9 cellular contexts compared by ENCODE assay signal in the genomic region with DNA sequence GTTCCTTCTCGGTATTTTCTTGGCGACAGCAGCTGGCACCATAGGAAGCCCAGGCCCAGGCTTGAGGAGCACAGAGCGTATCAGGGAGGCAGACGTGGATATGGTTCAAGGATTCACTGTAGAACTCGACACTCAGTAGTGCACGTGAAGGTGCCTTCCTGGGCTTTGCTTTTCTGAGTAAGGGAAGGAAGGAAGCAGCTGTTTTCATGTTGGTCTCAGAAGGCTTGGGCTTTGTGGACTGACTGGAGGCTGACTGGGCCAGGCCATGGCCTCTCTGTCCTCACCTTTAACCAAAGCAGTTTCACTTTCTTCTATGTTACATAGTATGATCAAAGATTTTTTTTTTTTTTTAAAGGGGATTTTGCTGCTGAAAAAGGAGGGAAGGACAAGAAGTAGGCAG. TPM values are rescaled to one million over a fixed set of nuclear protein-coding genes. Genes with fewer than 3 reads are reported as not detected.
DNase-seq lines count a peak whose midpoint lies in the region; ATAC-seq lines count a peak whose summit lies in the region.
"Had no signal": no experiment of that assay in that cellular context is flagged by ENCODE, and none has a peak within 500 bp of the region (broad histone marks: within the 10 kb centered on the region; RNA-seq: fewer than 3 reads in every experiment).

No MANE protein-coding gene starts in this region.

- peaks cover 6 to 25% of the 10 kb centered on the region in 2 donors for H3K36me3 Mint-ChIP-seq in activated T-cell treated with anti-CD3 and anti-CD28 coated beads, Interleukin-2, amount 50 U/mL, for 72 hours (ENCODE audit: insufficient read depth in 2 of 2)
- peaks cover 54% of the 10 kb centered on the region for H3K36me3 Mint-ChIP-seq in activated naive CD8-positive, alpha-beta T cell treated with anti-CD3 and anti-CD28 coated beads, Interleukin-2, amount 50 U/mL, for 24 hours (ENCODE audit: low read depth)
- peaks cover 89% of the 10 kb centered on the region for H3K36me3 Mint-ChIP-seq in stimulated activated effector memory CD8-positive, alpha-beta T cell treated with anti-CD3 and anti-CD28 coated beads, Interleukin-12 subunit alpha, Interleukin-12 subunit beta, amount 100 ng/mL, for 72 hours

- no peaks in the 10 kb centered on the region for H3K9me3 Mint-ChIP-seq in activated T-cell treated with anti-CD3 and anti-CD28 coated beads, Interleukin-2, amount 50 U/mL, for 72 hours
- no peaks in the 10 kb centered on the region for H3K9me3 Mint-ChIP-seq in activated naive CD8-positive, alpha-beta T cell treated with anti-CD3 and anti-CD28 coated beads, Interleukin-2, amount 50 U/mL, for 24 hours
- no peaks in the 10 kb centered on the region for H3K9me3 Mint-ChIP-seq in stimulated activated effector memory CD8-positive, alpha-beta T cell treated with anti-CD3 and anti-CD28 coated beads, Interleukin-12 subunit alpha, Interleukin-12 subunit beta, amount 100 ng/mL, for 72 hours

- H3K27ac Mint-ChIP-seq in activated T-cell treated with anti-CD3 and anti-CD28 coated beads, Interleukin-2, amount 50 U/mL, for 72 hours = peak overlapping the region; percentile 87
- H3K27ac Mint-ChIP-seq in activated naive CD8-positive, alpha-beta T cell treated with anti-CD3 and anti-CD28 coated beads, Interleukin-2, amount 50 U/mL, for 24 hours = peak overlapping the region; percentile 78
- H3K27ac Mint-ChIP-seq in stimulated activated effector memory CD8-positive, alpha-beta T cell treated with anti-CD3 and anti-CD28 coated beads, Interleukin-12 subunit alpha, Interleukin-12 subunit beta, amount 100 ng/mL, for 72 hours = peak overlapping the region; percentile 73

- ATAC-seq in activated T-cell treated with anti-CD3 and anti-CD28 coated beads, Interleukin-2, amount 50 U/mL, for 72 hours (replicated peaks in 1 of 2) = peak; percentile 62 to 69
- peak; percentile 55 for ATAC-seq in HG02759 (IDR thresholded peaks at IDR 0.05; ENCODE audit: unreplicated experiment)
- peak; percentile 64 for ATAC-seq in activated naive CD8-positive, alpha-beta T cell treated with anti-CD3 and anti-CD28 coated beads, Interleukin-2, amount 50 U/mL, for 24 hours
- peak; percentile 67 for ATAC-seq in stimulated activated effector memory CD8-positive, alpha-beta T cell treated with anti-CD3 and anti-CD28 coated beads, Interleukin-12 subunit alpha, Interleukin-12 subunit beta, amount 100 ng/mL, for 72 hours

- no peak overlapping the region for H3K4me3 Mint-ChIP-seq in activated T-cell treated with anti-CD3 and anti-CD28 coated beads, Interleukin-2, amount 50 U/mL, for 72 hours
- H3K4me3 Mint-ChIP-seq in activated naive CD8-positive, alpha-beta T cell treated with anti-CD3 and anti-CD28 coated beads, Interleukin-2, amount 50 U/mL, for 24 hours = no peak overlapping the region
- H3K4me3 Mint-ChIP-seq in stimulated activated effector memory CD8-positive, alpha-beta T cell treated with anti-CD3 and anti-CD28 coated beads, Interleukin-12 subunit alpha, Interleukin-12 subunit beta, amount 100 ng/mL, for 72 hours = no peak overlapping the region

- DNase-seq in activated T-cell treated with anti-CD3 and anti-CD28 coated beads, Interleukin-2, amount 50 U/mL, for 72 hours = no peak
- no peak for DNase-seq in activated T-cell treated with anti-CD3 and anti-CD28 coated beads, Interleukin-2, amount 50 U/mL, for 1 hour
- DNase-seq in activated naive CD8-positive, alpha-beta T cell treated with anti-CD3 and anti-CD28 coated beads, Interleukin-2, amount 50 U/mL, for 24 hours = no peak
- no peak for DNase-seq in stimulated activated effector memory CD8-positive, alpha-beta T cell treated with anti-CD3 and anti-CD28 coated beads, Interleukin-12 subunit alpha, Interleukin-12 subunit beta, amount 100 ng/mL, for 72 hours (ENCODE audit: low spot score in 2 of 2)
- no peak for DNase-seq in HPDE6-E6E7 (ENCODE audit: extremely low spot score)
- DNase-seq in SKM-1 treated with dmso at 0.1 percent for 144 hours (lab: John Stamatoyannopoulos, UW; ENCODE audit: unreplicated experiment) = no peak
- no peak for DNase-seq in SK-N-DZ (ENCODE audit: low spot score)
- DNase-seq: stimulated activated CD4-positive, alpha-beta T cell treated with anti-CD3 and anti-CD28 coated beads, Interleukin-2, amount 100 ng/mL, for 48 hours had no signal

- peaks cover 17% of the 10 kb centered on the region for H3K4me1 Mint-ChIP-seq in activated T-cell treated with anti-CD3 and anti-CD28 coated beads, Interleukin-2, amount 50 U/mL, for 72 hours (ENCODE audit: low read depth)
- peaks cover 11% of the 10 kb centered on the region for H3K4me1 Mint-ChIP-seq in activated naive CD8-positive, alpha-beta T cell treated with anti-CD3 and anti-CD28 coated beads, Interleukin-2, amount 50 U/mL, for 24 hours
- peaks cover 20% of the 10 kb centered on the region for H3K4me1 Mint-ChIP-seq in stimulated activated effector memory CD8-positive, alpha-beta T cell treated with anti-CD3 and anti-CD28 coated beads, Interleukin-12 subunit alpha, Interleukin-12 subunit beta, amount 100 ng/mL, for 72 hours

- H3K27me3 Mint-ChIP-seq in activated T-cell treated with anti-CD3 and anti-CD28 coated beads, Interleukin-2, amount 50 U/mL, for 72 hours (ENCODE audit: low read depth) = no peaks in the 10 kb centered on the region
- H3K27me3 Mint-ChIP-seq in activated naive CD8-positive, alpha-beta T cell treated with anti-CD3 and anti-CD28 coated beads, Interleukin-2, amount 50 U/mL, for 24 hours = no peaks in the 10 kb centered on the region

RNA-seq across cellular contexts. Expression of gene GHRL, which starts 6.9 kb away (rescaled TPM):
- total RNA-seq in activated T-cell treated with anti-CD3 and anti-CD28 coated beads, Interleukin-2, amount 50 U/mL, for 72 hours = 1 to 10 TPM in 1 of 2 donors, under 1 TPM in 1; 0.43 to 1.3 TPM
- not detected in 2 replicates for polyA plus RNA-seq in SK-N-DZ (2014; cell fraction: cytosol; rRNA removed)
- polyA plus RNA-seq in SK-N-DZ (2014; cell fraction: nucleus; rRNA removed) = 2.0 TPM in 1 of 2 replicates, not detected in the other

RNA-seq across cellular contexts. Expression of gene SEC13, which starts 21.2 kb away (rescaled TPM):
- 10 to 100 TPM; 84.0 to 88.5 TPM for total RNA-seq in activated T-cell treated with anti-CD3 and anti-CD28 coated beads, Interleukin-2, amount 50 U/mL, for 72 hours
- polyA plus RNA-seq in SK-N-DZ (2014; cell fraction: cytosol; rRNA removed) = 162 and 174 TPM in 2 replicates
- polyA plus RNA-seq in SK-N-DZ (2014; cell fraction: nucleus; rRNA removed) = 140 and 149 TPM in 2 replicates

RNA-seq across cellular contexts. Expression of gene TATDN2, which starts 51.4 kb away (rescaled TPM):
- 10 to 100 TPM; 40.8 to 49.8 TPM for total RNA-seq in activated T-cell treated with anti-CD3 and anti-CD28 coated beads, Interleukin-2, amount 50 U/mL, for 72 hours
- 20.9 and 23.5 TPM in 2 replicates for polyA plus RNA-seq in SK-N-DZ (2014; cell fraction: cytosol; rRNA removed)
- 11.7 and 22.3 TPM in 2 replicates for polyA plus RNA-seq in SK-N-DZ (2014; cell fraction: nucleus; rRNA removed)
